In the genomic region with DNA sequence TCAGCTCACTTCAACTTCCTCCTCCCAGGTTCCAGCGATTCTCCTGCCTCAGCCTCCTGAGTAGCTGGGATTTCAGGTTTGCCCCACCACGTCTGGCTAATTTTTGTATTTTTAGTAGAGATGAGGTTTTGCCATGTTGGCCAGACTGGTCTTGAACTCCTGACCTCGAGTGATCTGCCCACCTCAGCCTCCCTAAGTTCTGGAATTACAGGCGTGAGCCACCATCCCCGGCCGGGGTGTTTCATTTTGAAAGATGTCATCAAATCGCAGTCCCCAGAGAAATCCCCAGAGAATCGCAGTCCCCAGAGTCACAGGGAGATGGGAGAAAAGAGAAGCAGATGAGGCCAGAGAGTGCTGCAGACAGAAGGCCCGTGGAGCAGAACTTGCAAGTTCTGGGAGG, we compare ENCODE assay signal across 14 cellular contexts. TPM values are rescaled to one million over a fixed set of nuclear protein-coding genes. Genes with fewer than 3 reads are reported as not detected.
DNase-seq lines count a peak whose midpoint lies in the region; ATAC-seq and TF ChIP-seq lines count a peak whose summit lies in the region.
"Not testable (repeated sequence)": the region's sequence is repeated elsewhere in the genome, so short reads cannot be mapped to it uniquely, and the experiment has no call there.
"Had no signal": no experiment of that assay in that cellular context is flagged by ENCODE, and none has a peak within 500 bp of the region (broad histone marks: within the 10 kb centered on the region; RNA-seq: fewer than 3 reads in every experiment).

No MANE protein-coding gene starts in this region.

- peaks cover 19% of the 10 kb centered on the region for H3K9me3 Mint-ChIP-seq in Caco-2 (ENCODE audit: unreplicated experiment)
- H3K9me3 Mint-ChIP-seq in memory B cell; stimulated activated naive B cell treated with anti-CD40 and anti-IgM and Interleukin-4, amounts not matched to agents 10 μg/mL and 1 μg/mL and 100 μg/mL, for 72 hours: not testable (repeated sequence)

- not testable (repeated sequence) for BruUV-seq in Caco-2 (replicated peaks; lab: Mats Ljungman, UMichigan)

- DNase-seq in Caco-2; memory B cell (ENCODE audit: low spot score in 2 of 2): not testable (repeated sequence)
- DNase-seq in GM12864 (ENCODE audit: low read depth) = peak; percentile 24
- peak; percentile 51 for DNase-seq in GM13977 (ENCODE audit: low spot score)
- DNase-seq in GM20000 (ENCODE audit: low spot score) = peak; percentile 44
- peak; percentile 19 for DNase-seq in stimulated activated naive B cell treated with anti-CD40 and anti-IgM and Interleukin-4, amounts not matched to agents 10 μg/mL and 1 μg/mL and 100 μg/mL, for 72 hours

- not testable (repeated sequence) for H3K27me3 ChIP-seq in Caco-2 (replicated peaks; ENCODE audit: control insufficient read depth, insufficient read depth, low read length)

- not testable (repeated sequence) for TF ChIP-seq CTCF in Caco-2 (IDR thresholded peaks at IDR 0.05; ENCODE audit: insufficient read depth in 1 of 2, low read depth in 1 of 2, low read length in 1 of 2, severe bottlenecking in 1 of 2, unreplicated experiment in 1 of 2); GM12864 (IDR thresholded peaks at IDR 0.05; ENCODE audit: low read depth, low read length, missing control alignments); GM13977 (IDR thresholded peaks at IDR 0.05; ENCODE audit: extremely low read depth, insufficient read depth, missing control alignments); GM20000 (IDR thresholded peaks at IDR 0.05; ENCODE audit: extremely low read depth, missing control alignments)

- H3K27ac Mint-ChIP-seq in Caco-2 (ENCODE audit: unreplicated experiment) = peak overlapping the region; percentile 18
- H3K27ac Mint-ChIP-seq in memory B cell = peak overlapping the region; percentile 35
- H3K27ac Mint-ChIP-seq in stimulated activated naive B cell treated with anti-CD40 and anti-IgM and Interleukin-4, amounts not matched to agents 10 μg/mL and 1 μg/mL and 100 μg/mL, for 72 hours = not testable (repeated sequence)

- not testable (repeated sequence) for ATAC-seq in memory B cell (ENCODE audit: low read depth); stimulated activated naive B cell treated with anti-CD40 and anti-IgM and Interleukin-4, amounts not matched to agents 10 μg/mL and 1 μg/mL and 100 μg/mL, for 72 hours (replicated peaks)

- peaks cover 13% of the 10 kb centered on the region for H3K4me1 ChIP-seq in Caco-2

- intact Hi-C loops in Caco-2 (cut with micrococcal nuclease; ENCODE audit: unreplicated experiment) = not testable (repeated sequence)

- in situ Hi-C loops in GM13977 (cut with MboI; ENCODE audit: low pct_unique_long_range_greater_than_20kb, low sequenced_read_pairs, unreplicated experiment) = not testable (repeated sequence)

- H3K4me3 ChIP-seq in Caco-2 (ENCODE audit: low read depth, low read length); GM12864 (ENCODE audit: low read depth, low read length): not testable (repeated sequence)

- H3K36me3 ChIP-seq in Caco-2 (ENCODE audit: control insufficient read depth, insufficient read depth, low read length) = not testable (repeated sequence)

- not testable (repeated sequence) for H3K9me3 ChIP-seq in Caco-2

- not testable (repeated sequence) for H3K27me3 Mint-ChIP-seq in Caco-2 (ENCODE audit: insufficient read depth, unreplicated experiment)
- peaks cover 13% of the 10 kb centered on the region for H3K27me3 Mint-ChIP-seq in memory B cell
- peaks cover 10 to 23% of the 10 kb centered on the region in 2 donors for H3K27me3 Mint-ChIP-seq in stimulated activated naive B cell treated with anti-CD40 and anti-IgM and Interleukin-4, amounts not matched to agents 10 μg/mL and 1 μg/mL and 100 μg/mL, for 72 hours

- CTCF ChIA-PET in Caco-2 (lab: Charles Lee) = not testable (repeated sequence)

- POLR2A ChIA-PET in Caco-2 (lab: Charles Lee) = not testable (repeated sequence)

- H3K4me1 Mint-ChIP-seq in Caco-2 (ENCODE audit: low read depth, unreplicated experiment) = peaks cover 13% of the 10 kb centered on the region
- not testable (repeated sequence) for H3K4me1 Mint-ChIP-seq in memory B cell
- H3K4me1 Mint-ChIP-seq in stimulated activated naive B cell treated with anti-CD40 and anti-IgM and Interleukin-4, amounts not matched to agents 10 μg/mL and 1 μg/mL and 100 μg/mL, for 72 hours = peaks cover 10 to 31% of the 10 kb centered on the region in 2 donors

- H3K36me3 Mint-ChIP-seq in Caco-2 (ENCODE audit: insufficient read depth, unreplicated experiment); memory B cell; stimulated activated naive B cell treated with anti-CD40 and anti-IgM and Interleukin-4, amounts not matched to agents 10 μg/mL and 1 μg/mL and 100 μg/mL, for 72 hours: not testable (repeated sequence)

- H3K4me3 Mint-ChIP-seq in Caco-2 (ENCODE audit: unreplicated experiment); memory B cell; stimulated activated naive B cell treated with anti-CD40 and anti-IgM and Interleukin-4, amounts not matched to agents 10 μg/mL and 1 μg/mL and 100 μg/mL, for 72 hours: not testable (repeated sequence)

RNA-seq across cellular contexts. Expression of gene GPR42, which starts 30.5 kb away (rescaled TPM):
- not detected in 2 replicates for total RNA-seq in Caco-2 (2022)
- total RNA-seq: A172; A673; Calu3; CD8-positive, alpha-beta memory T cell; Daoy; G401; HFFc6 had no signal

RNA-seq across cellular contexts. Expression of gene FFAR3, which starts 43.2 kb away (rescaled TPM):
- total RNA-seq in Caco-2 (2022) = not detected in 2 replicates
- total RNA-seq: A172; Calu3; CD4-positive, alpha-beta T cell; CD8-positive, alpha-beta memory T cell; Daoy; G401; HFFc6 had no signal

RNA-seq across cellular contexts. Expression of gene FFAR2, which starts 46.6 kb away (rescaled TPM):
- not detected in 2 replicates for total RNA-seq in Caco-2 (2022)
- total RNA-seq: A172; A673; Calu3; CD8-positive, alpha-beta memory T cell; Daoy; G401; HFFc6 had no signal

RNA-seq across cellular contexts. Expression of gene FFAR1, which starts 53.7 kb away (rescaled TPM):
- not detected in 2 replicates for total RNA-seq in Caco-2 (2022)
- total RNA-seq: A172; A673; Calu3; CD4-positive, alpha-beta T cell; CD8-positive, alpha-beta memory T cell; Daoy; G401; HFFc6 had no signal
